9 cellular contexts compared by ENCODE assay signal in the genomic region with DNA sequence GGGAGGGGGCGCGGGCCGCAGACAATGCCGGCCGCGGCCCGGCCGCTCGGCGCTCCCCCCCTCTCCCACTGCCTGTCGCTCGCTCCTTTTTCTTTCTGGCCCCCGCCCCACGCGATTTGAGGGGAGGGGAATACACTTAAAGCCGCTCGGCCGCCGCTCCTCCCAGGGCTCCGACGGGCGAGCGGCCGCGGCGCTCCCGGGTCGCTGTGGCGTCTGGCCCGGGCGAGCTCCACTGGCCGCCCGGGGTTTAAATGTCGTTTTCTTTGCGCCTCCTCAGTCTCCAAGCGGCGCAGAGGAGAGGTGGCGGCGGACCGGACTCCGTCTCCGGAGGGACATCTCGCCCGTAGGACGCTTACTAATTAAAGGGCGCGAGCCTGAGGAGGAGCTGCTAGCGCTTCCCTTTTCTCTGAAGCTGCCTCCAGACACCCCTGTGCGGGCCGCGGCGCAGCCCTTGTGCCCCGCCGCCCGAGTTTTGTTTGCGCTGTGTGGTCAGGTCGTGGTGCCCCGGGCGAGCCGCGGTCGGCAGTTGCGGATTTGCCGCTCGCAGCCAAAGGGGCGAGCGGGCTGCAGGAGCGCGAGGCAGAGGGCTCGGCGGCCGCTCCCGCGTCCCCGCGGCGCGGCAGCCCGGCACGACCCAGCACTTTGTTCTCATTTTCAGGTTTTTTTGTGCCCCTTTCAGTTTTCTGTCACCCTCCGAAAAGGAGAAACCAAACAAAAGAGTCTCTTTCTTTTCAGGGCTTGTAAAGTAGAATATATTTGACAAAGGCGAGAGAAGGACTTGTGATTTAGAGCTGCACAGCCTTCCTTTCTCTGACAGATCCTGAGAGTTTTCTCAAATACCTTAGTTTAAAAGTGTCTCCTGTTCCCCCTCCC. TPM values are rescaled to one million over a fixed set of nuclear protein-coding genes. Genes with fewer than 3 reads are reported as not detected.
DNase-seq lines count a peak whose midpoint lies in the region; ATAC-seq, FAIRE-seq and TF ChIP-seq lines count a peak whose summit lies in the region.
"Had no signal": no experiment of that assay in that cellular context is flagged by ENCODE, and none has a peak within 500 bp of the region (broad histone marks: within the 10 kb centered on the region; RNA-seq: fewer than 3 reads in every experiment).

No MANE protein-coding gene starts in this region.

- H3K4me2 ChIP-seq in K562 (ENCODE audit: insufficient read depth, low read length): peak overlapping the region; percentile 52

- in situ Hi-C loops in SK-MEL-5 (cut with HindIII; ENCODE audit: low pct_unique_long_range_greater_than_20kb, low sequenced_read_pairs) (no loop called here), K562 (cut with MboI) (no loop called here)

- H3K4me1 ChIP-seq in K562 (replicated peaks in 1 of 2; ENCODE audit: control insufficient read depth in 2 of 2, insufficient read depth in 2 of 2, low read length in 2 of 2): peaks cover 0 to 30% of the 10 kb centered on the region in 2 experiments; a peak in 2 of 5 replicates
- no peaks in the 10 kb centered on the region for H3K4me1 ChIP-seq in iPS DF 6.9 (ENCODE audit: control insufficient read depth, insufficient read depth, low read length)

- no peaks in the 10 kb centered on the region for H3K79me2 ChIP-seq in K562 (ENCODE audit: control insufficient read depth, insufficient read depth, low read length)

- no peak for TF ChIP-seq EP300 in K562 (IDR thresholded peaks at IDR 0.05; ENCODE audit: low read length)

- H3K4me3 ChIP-seq in AG04449 (ENCODE audit: low read depth, low read length) (peak overlapping the region; percentile 81), K562 (peak overlapping the region; percentile 47), iPS DF 6.9 (ENCODE audit: low read length) (peak overlapping the region; percentile 79; the same call in 1 of the 2 replicates), skeletal muscle cell (ENCODE audit: low read depth, low read length) (peak overlapping the region; percentile 89)

- H3K9me1 ChIP-seq in K562 (ENCODE audit: control insufficient read depth, insufficient read depth, low read length): no peaks in the 10 kb centered on the region

- POLR2A ChIA-PET in AG04449 (lab: Yijun Ruan, JAX) (no interaction called here), K562 (lab: Yijun Ruan, JAX) (interaction anchor here (0.5 kb wide), 1 partner anchor 934 kb away, joined by 4 read pairs; no protein-coding TSS in a partner anchor)

- DNase-seq in AG04449 (ENCODE audit: low read depth, low spot score): no peak
- DNase-seq in SK-MEL-5 (ENCODE audit: low read depth, low spot score): peak; percentile 21
- peak in 3 of 4 experiments; percentile 13 to 40 (median 28) for DNase-seq in K562 (ENCODE audit: extremely low read depth in 1 of 4, low spot score in 3 of 4)
- DNase-seq in iPS DF 6.9 (ENCODE audit: low read depth, low spot score): no peak
- DNase-seq in skeletal muscle cell (ENCODE audit: low read depth): no peak
- DNase-seq in GM19238 (ENCODE audit: insufficient read length, low spot score): no peak

- no TSS peak for BruUV-seq in K562 (replicated peaks; lab: Mats Ljungman, UMichigan)

- CTCF ChIA-PET in AG04449 (lab: Yijun Ruan, JAX) (interaction anchor here (1.2 to 3.9 kb wide), 2 partner anchors 323 to 326 kb away, joined by 4 to 21 read pairs; no protein-coding TSS in a partner anchor), K562 (lab: Yijun Ruan, JAX; ENCODE audit: low intra/inter-chr PET ratio) (no interaction called here)

- peak overlapping the region in 1 of 2 experiments; percentile 86; a peak in 2 of 4 replicates for H3K9ac ChIP-seq in K562 (ENCODE audit: insufficient read depth in 1 of 2, low read depth in 2 of 2, low read length in 2 of 2)

- FAIRE-seq in K562 (lab: Jason Lieb, UNC): peak; percentile 15
- FAIRE-seq: islet of Langerhans had no signal

- peaks cover 39 to 42% of the 10 kb centered on the region in 2 experiments for H3K27me3 ChIP-seq in K562 (ENCODE audit: control insufficient read depth in 2 of 2, insufficient read depth in 2 of 2, low read length in 2 of 2)
- peaks cover 28% of the 10 kb centered on the region for H3K27me3 ChIP-seq in iPS DF 6.9 (ENCODE audit: control insufficient read depth, insufficient read depth, low read length)

- H3K36me3 ChIP-seq in K562 (ENCODE audit: control insufficient read depth, insufficient read depth, low read length): no peaks in the 10 kb centered on the region
- H3K36me3 ChIP-seq in iPS DF 6.9 (ENCODE audit: control insufficient read depth, insufficient read depth, low read length): no peaks in the 10 kb centered on the region

- TF ChIP-seq CTCF in AG04449 (IDR thresholded peaks at IDR 0.05; ENCODE audit: insufficient read depth, low read length, missing control alignments) (no peak), K562 (IDR thresholded peaks at IDR 0.05 in 2 of 3, conservative IDR thresholded peaks at IDR 0.05 in 1 of 3; ENCODE audit: insufficient read depth in 2 of 3, low read depth in 1 of 3, low read length in 3 of 3) (no peak)

- H3K27ac ChIP-seq in K562 (ENCODE audit: extremely low read depth, low read depth, low read length) (no peak overlapping the region), iPS DF 6.9 (ENCODE audit: low read length) (no peak overlapping the region)

- H3K9me3 ChIP-seq in K562 (replicated peaks; ENCODE audit: control insufficient read depth, insufficient read depth, low read depth, low read length) (no peaks in the 10 kb centered on the region), iPS DF 6.9 (ENCODE audit: control insufficient read depth, insufficient read depth, low read length) (no peaks in the 10 kb centered on the region)

- WGBS in K562 (ENCODE audit: insufficient coverage, low coverage, missing lambda C conversion rate): 4% methylated on average over 46 of the region's 82 CpGs
- no CpG with 5 or more reads among the region's 82 CpGs for WGBS in iPS DF 6.9 (ENCODE audit: insufficient coverage, insufficient read length)

- no peak for TF ChIP-seq POLR2A in K562 (conservative IDR thresholded peaks at IDR 0.05)

- intact Hi-C loops in K562 (cut with micrococcal nuclease): loop anchor here (5.0 kb wide), 1 partner anchor 171 kb away; a partner anchor contains a TSS

- peaks cover 26% of the 10 kb centered on the region for H4K20me1 ChIP-seq in K562 (replicated peaks; ENCODE audit: control insufficient read depth, insufficient read depth, low read length)

- TF ChIP-seq RAD21 in K562 (CRISPR knock-in tag; conservative IDR thresholded peaks at IDR 0.05 in 1 of 2, IDR thresholded peaks at IDR 0.05 in 1 of 2): no peak

- ATAC-seq in GM19395 (IDR thresholded peaks at IDR 0.05; ENCODE audit: unreplicated experiment) (peak; percentile 16), K562 (peak; percentile 32), GM19023 (IDR thresholded peaks at IDR 0.05; ENCODE audit: unreplicated experiment) (no peak)

- no peak overlapping the region for H2AFZ ChIP-seq in K562 (ENCODE audit: low read depth, low read length)

TF ChIP-seq in K562, 482 proteins besides CTCF, POLR2A, EP300 and RAD21 (continues in another document):
- no peak for TF ChIP-seq FOXM1 (IDR thresholded peaks at IDR 0.05; ENCODE audit: low read depth)
- TF ChIP-seq FOXM1 (CRISPR knock-in tag; IDR thresholded peaks at IDR 0.05; ENCODE audit: low read depth): no peak
- no peak for TF ChIP-seq STAT5B (CRISPR knock-in tag; IDR thresholded peaks at IDR 0.05)
- no peak for TF ChIP-seq PHF20 (IDR thresholded peaks at IDR 0.05; ENCODE audit: partially characterized antibody)

RNA-seq across cellular contexts. Expression of a gene that starts 1.5 kb away (rescaled TPM):
- 4.7 and 5.4 TPM in 2 replicates for total RNA-seq in SK-MEL-5 (2014; rRNA removed; shearing (Covaris generic))
- 8.0 and 10.1 TPM in 2 replicates for polyA plus RNA-seq in SK-MEL-5 (2015; cell fraction: cytosol; rRNA removed)
- 32.1 and 35.3 TPM in 2 replicates for polyA plus RNA-seq in SK-MEL-5 (2015; cell fraction: nucleus; rRNA removed)
- 3.1 and 3.9 TPM in 2 replicates for total RNA-seq in K562 (2011; cell fraction: chromatin; rRNA removed; ENCODE audit: low replicate concordance)
- total RNA-seq in K562 (2011; cell fraction: nucleolus; rRNA removed): 1.8 and 2.2 TPM in 2 replicates
- total RNA-seq in K562 (2011; cell fraction: nucleoplasm; rRNA removed): 1.8 and 2.2 TPM in 2 replicates
- total RNA-seq in K562 (2014; rRNA removed): 1.1 and 1.3 TPM in 2 replicates
- 1.8 and 2.0 TPM in 2 replicates for total RNA-seq in K562 (2014; rRNA removed; fragmentation: Illumina TruSeq; extraction: Trizol)
- 1.7 and 2.0 TPM in 2 replicates for total RNA-seq in K562 (2015; rRNA removed; fragmentation: Illumina TruSeq; extraction: Trizol)
- total RNA-seq in K562 (2021): 2.8 and 3.2 TPM in 2 replicates
- polyA plus RNA-seq in K562 (2011; rRNA removed): 2.7 and 3.8 TPM in 2 replicates
- 1.7 and 3.2 TPM in 2 replicates for polyA plus RNA-seq in K562 (2011; cell fraction: cytosol; rRNA removed)
- polyA plus RNA-seq in K562 (2011; cell fraction: nucleus; rRNA removed): 6.7 and 9.7 TPM in 2 replicates
- 1.5 and 2.4 TPM in 2 replicates for polyA plus RNA-seq in K562 (2012)
- 3.0 and 3.1 TPM in 2 replicates for polyA plus RNA-seq in K562 (2014; fragmentation: Illumina TruSeq; extraction: Trizol)
- polyA plus RNA-seq in K562 (2014; fragmentation: Nextera tagmentation; extraction: Ambion mirVana): 1 to 10 TPM in 1 of 2 experiments, under 1 TPM in 1; 0.81 to 1.6 TPM
- 1.6 and 2.2 TPM in 2 replicates for polyA plus RNA-seq in K562 (2014; rRNA removed)
- 5.6 and 6.0 TPM in 2 replicates for polyA minus RNA-seq in K562 (2011; rRNA and poly(A)+ RNA removed)
- polyA minus RNA-seq in K562 (2011; cell fraction: cytosol; rRNA and poly(A)+ RNA removed): 2.6 and 3.3 TPM in 2 replicates
- polyA minus RNA-seq in K562 (2011; cell fraction: nucleus; rRNA and poly(A)+ RNA removed): 2.8 and 7.3 TPM in 2 replicates

Comparison
In these comparisons a context has a peak if more than half of its experiments do, and no peak if none do; other contexts are left out.
1. DNase-seq: peak in SK-MEL-5 (single experiment) and K562 (3 of 4); none in AG04449 (single experiment), iPS DF 6.9 (single experiment), skeletal muscle cell (single experiment) and GM19238 (single experiment).
2. Peak in every context shown above with its lines, with median percentiles within 50 percentile points of each other: H3K4me3 ChIP-seq.